In genomic region chr5:123223906-123224305, GRCh38 we compare ENCODE assay signal across 21 cellular contexts.
"Had no signal": no experiment of that assay in that cellular context is flagged by ENCODE, and none has a peak within 500 bp of the region (broad histone marks: within the 10 kb centered on the region; RNA-seq: fewer than 3 reads in every experiment).

No MANE protein-coding gene starts in this region.

- H3K4me3 Mint-ChIP-seq: central memory CD8-positive, alpha-beta T cell; naive B cell; nephron progenitor cell; stimulated activated naive B cell treated with anti-CD40 and anti-IgM and Interleukin-4, amounts not matched to agents 10 μg/mL and 1 μg/mL and 100 μg/mL, for 72 hours had no signal

- ATAC-seq: foreskin keratinocyte; left colon; psoas muscle; right lobe of liver; stimulated activated naive B cell treated with anti-CD40 and anti-IgM and Interleukin-4, amounts not matched to agents 10 μg/mL and 1 μg/mL and 100 μg/mL, for 72 hours had no signal

- H3K4me1 ChIP-seq: foreskin keratinocyte, psoas muscle, right lobe of liver, spleen, stomach had no signal

- H3K27ac ChIP-seq: foreskin keratinocyte, hepatocyte, psoas muscle, right lobe of liver, spleen, stomach had no signal

- H3K79me2 ChIP-seq: hepatocyte had no signal

- H3K9me3 ChIP-seq: psoas muscle, right lobe of liver, spleen, stomach had no signal

- H3K27ac Mint-ChIP-seq: naive B cell; nephron progenitor cell; stimulated activated naive B cell treated with anti-CD40 and anti-IgM and Interleukin-4, amounts not matched to agents 10 μg/mL and 1 μg/mL and 100 μg/mL, for 72 hours had no signal

- H3K4me3 ChIP-seq: hepatocyte, psoas muscle, right lobe of liver, spleen, stomach had no signal

- H3K9me3 Mint-ChIP-seq: central memory CD8-positive, alpha-beta T cell; nephron progenitor cell; stimulated activated naive B cell treated with anti-CD40 and anti-IgM and Interleukin-4, amounts not matched to agents 10 μg/mL and 1 μg/mL and 100 μg/mL, for 72 hours had no signal

- H3K36me3 ChIP-seq: right lobe of liver, spleen, stomach had no signal

- H3K36me3 Mint-ChIP-seq: naive B cell; stimulated activated naive B cell treated with anti-CD40 and anti-IgM and Interleukin-4, amounts not matched to agents 10 μg/mL and 1 μg/mL and 100 μg/mL, for 72 hours had no signal

- H3K4me1 Mint-ChIP-seq: central memory CD8-positive, alpha-beta T cell; naive B cell; nephron progenitor cell; stimulated activated naive B cell treated with anti-CD40 and anti-IgM and Interleukin-4, amounts not matched to agents 10 μg/mL and 1 μg/mL and 100 μg/mL, for 72 hours had no signal

- H3K27me3 ChIP-seq: hepatocyte, right lobe of liver, stomach had no signal

- DNase-seq: dermis blood vessel endothelial cell; foreskin keratinocyte; head of caudate nucleus; left colon; mesendoderm; naive B cell; nephron progenitor cell; psoas muscle; retina; right lobe of liver; spleen; stimulated activated CD4-positive, alpha-beta T cell treated with anti-CD3 and anti-CD28 coated beads, Interleukin-15, amount 100 ng/mL, for 24 hours; stimulated activated CD4-positive, alpha-beta T cell treated with anti-CD3 and anti-CD28 coated beads, Interleukin-1b, Interleukin-23, amount 100 ng/mL, for 48 hours; stimulated activated CD4-positive, alpha-beta T cell treated with anti-CD3 and anti-CD28 coated beads, Interleukin-4, amount 100 ng/mL, for 24 hours; stimulated activated naive B cell treated with anti-CD40 and anti-IgM and Interleukin-4, amounts not matched to agents 10 μg/mL and 1 μg/mL and 100 μg/mL, for 72 hours; stomach; trophoblast cell had no signal

- FAIRE-seq: colon, endothelial cell of umbilical vein had no signal

- H3K4me2 ChIP-seq: hepatocyte had no signal

- H2AFZ ChIP-seq: hepatocyte had no signal
